In the genomic region with DNA sequence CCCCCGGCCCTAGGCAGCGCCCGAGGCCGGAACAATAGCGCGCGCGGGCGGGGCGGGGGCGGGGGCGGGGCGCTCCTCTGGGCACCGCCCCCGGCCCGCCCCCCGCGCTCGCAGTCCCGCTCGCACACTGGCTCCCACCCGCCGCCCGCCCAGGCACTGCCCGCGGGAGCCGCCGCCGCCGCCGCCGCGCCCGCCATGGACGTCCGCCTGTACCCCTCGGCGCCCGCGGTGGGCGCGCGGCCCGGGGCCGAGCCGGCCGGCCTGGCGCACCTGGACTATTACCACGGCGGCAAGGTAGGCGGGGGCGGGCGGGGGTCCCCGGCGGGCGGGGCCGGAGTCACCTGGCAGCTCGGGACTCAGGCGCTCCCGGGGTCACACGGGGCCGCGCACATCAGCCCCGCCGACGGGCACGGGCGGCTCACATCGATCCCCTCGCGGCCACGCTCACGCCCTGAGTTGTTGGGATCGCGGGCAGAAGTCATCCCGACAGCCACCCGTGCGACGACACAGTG, we compare ENCODE assay signal across 1 cellular context.
TF ChIP-seq lines count a peak whose summit lies in the region.

A gene with protein sequence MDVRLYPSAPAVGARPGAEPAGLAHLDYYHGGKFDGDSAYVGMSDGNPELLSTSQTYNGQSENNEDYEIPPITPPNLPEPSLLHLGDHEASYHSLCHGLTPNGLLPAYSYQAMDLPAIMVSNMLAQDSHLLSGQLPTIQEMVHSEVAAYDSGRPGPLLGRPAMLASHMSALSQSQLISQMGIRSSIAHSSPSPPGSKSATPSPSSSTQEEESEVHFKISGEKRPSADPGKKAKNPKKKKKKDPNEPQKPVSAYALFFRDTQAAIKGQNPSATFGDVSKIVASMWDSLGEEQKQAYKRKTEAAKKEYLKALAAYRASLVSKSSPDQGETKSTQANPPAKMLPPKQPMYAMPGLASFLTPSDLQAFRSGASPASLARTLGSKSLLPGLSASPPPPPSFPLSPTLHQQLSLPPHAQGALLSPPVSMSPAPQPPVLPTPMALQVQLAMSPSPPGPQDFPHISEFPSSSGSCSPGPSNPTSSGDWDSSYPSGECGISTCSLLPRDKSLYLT (plus strand): TSS at position 156 of the 512 bp plus-strand sequence. CDS start 40 bp downstream, at position 196.

TF ChIP-seq in HCT116, 20 proteins besides CTCF, POLR2A, EP300 and RAD21 (continued from another document):
- TF ChIP-seq, protein P1, sequence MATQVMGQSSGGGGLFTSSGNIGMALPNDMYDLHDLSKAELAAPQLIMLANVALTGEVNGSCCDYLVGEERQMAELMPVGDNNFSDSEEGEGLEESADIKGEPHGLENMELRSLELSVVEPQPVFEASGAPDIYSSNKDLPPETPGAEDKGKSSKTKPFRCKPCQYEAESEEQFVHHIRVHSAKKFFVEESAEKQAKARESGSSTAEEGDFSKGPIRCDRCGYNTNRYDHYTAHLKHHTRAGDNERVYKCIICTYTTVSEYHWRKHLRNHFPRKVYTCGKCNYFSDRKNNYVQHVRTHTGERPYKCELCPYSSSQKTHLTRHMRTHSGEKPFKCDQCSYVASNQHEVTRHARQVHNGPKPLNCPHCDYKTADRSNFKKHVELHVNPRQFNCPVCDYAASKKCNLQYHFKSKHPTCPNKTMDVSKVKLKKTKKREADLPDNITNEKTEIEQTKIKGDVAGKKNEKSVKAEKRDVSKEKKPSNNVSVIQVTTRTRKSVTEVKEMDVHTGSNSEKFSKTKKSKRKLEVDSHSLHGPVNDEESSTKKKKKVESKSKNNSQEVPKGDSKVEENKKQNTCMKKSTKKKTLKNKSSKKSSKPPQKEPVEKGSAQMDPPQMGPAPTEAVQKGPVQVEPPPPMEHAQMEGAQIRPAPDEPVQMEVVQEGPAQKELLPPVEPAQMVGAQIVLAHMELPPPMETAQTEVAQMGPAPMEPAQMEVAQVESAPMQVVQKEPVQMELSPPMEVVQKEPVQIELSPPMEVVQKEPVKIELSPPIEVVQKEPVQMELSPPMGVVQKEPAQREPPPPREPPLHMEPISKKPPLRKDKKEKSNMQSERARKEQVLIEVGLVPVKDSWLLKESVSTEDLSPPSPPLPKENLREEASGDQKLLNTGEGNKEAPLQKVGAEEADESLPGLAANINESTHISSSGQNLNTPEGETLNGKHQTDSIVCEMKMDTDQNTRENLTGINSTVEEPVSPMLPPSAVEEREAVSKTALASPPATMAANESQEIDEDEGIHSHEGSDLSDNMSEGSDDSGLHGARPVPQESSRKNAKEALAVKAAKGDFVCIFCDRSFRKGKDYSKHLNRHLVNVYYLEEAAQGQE (IDR thresholded peaks at IDR 0.05; ENCODE audit: low read depth): no peak
- TF ChIP-seq ELF1 (IDR thresholded peaks at IDR 0.05; ENCODE audit: borderline replicate concordance, low read depth) (no peak), CBX3 (IDR thresholded peaks at IDR 0.05; ENCODE audit: low read depth) (no peak), JUND (IDR thresholded peaks at IDR 0.05) (no peak), POLR2AphosphoS5 (IDR thresholded peaks at IDR 0.05; ENCODE audit: low read depth, low read length) (peak; percentile 38; the same call in 1 of the 2 replicates), SRF (IDR thresholded peaks at IDR 0.05; ENCODE audit: low read depth) (no peak), EZH2 (IDR thresholded peaks at IDR 0.05) (no peak)
